In genomic region chr7:2047272-2047581, GRCh38 we compare ENCODE assay signal across 22 cellular contexts.
"Had no signal": no experiment of that assay in that cellular context is flagged by ENCODE, and none has a peak within 500 bp of the region (broad histone marks: within the 10 kb centered on the region; RNA-seq: fewer than 3 reads in every experiment).

No MANE protein-coding gene starts in this region.

- H3K4me3 Mint-ChIP-seq: activated CD4-positive, alpha-beta T cell treated with anti-CD3 and anti-CD28 coated beads for 36 hours; activated T-cell treated with anti-CD3 and anti-CD28 coated beads, Interleukin-2, amount 50 U/mL, for 72 hours; mesothelial cell of epicardium; naive thymus-derived CD4-positive, alpha-beta T cell; stimulated activated effector memory CD8-positive, alpha-beta T cell treated with anti-CD3 and anti-CD28 coated beads, Interleukin-12 subunit alpha, Interleukin-12 subunit beta, amount 100 ng/mL, for 72 hours; stimulated activated naive CD8-positive, alpha-beta T cell treated with anti-CD3 and anti-CD28 coated beads, Interleukin-15, Interleukin-2, amounts not matched to agents 100 ng/mL and 50 ng/mL, for 24 hours; T-helper 2 cell treated with Interferon-gamma antibody and Interleukin-4, amounts not matched to agents 5 μg/mL and 100 μg/mL, for 36 hours had no signal

- H3K36me3 Mint-ChIP-seq: stimulated activated effector memory CD8-positive, alpha-beta T cell treated with anti-CD3 and anti-CD28 coated beads, Interleukin-12 subunit alpha, Interleukin-12 subunit beta, amount 100 ng/mL, for 72 hours had no signal

- H3K4me1 Mint-ChIP-seq: activated CD4-positive, alpha-beta T cell treated with anti-CD3 and anti-CD28 coated beads for 36 hours had no signal

- DNase-seq: activated CD4-positive, alpha-beta T cell treated with anti-CD3 and anti-CD28 coated beads for 36 hours; activated CD4-positive, CD25-positive, alpha-beta regulatory T cell; activated naive CD4-positive, alpha-beta T cell; activated T-cell treated with anti-CD3 and anti-CD28 coated beads for 4 hours; activated T-cell treated with anti-CD3 and anti-CD28 coated beads, Interleukin-2, amount 50 U/mL, for 72 hours; anterior cingulate cortex; cerebellar nuclear complex; effector memory CD4-positive, alpha-beta T cell; naive thymus-derived CD4-positive, alpha-beta T cell; stimulated activated CD4-positive, alpha-beta T cell treated with anti-CD3 and anti-CD28 coated beads, Interleukin-12 subunit alpha, Interleukin-12 subunit beta, amount 100 ng/mL, for 4 hours; stimulated activated CD4-positive, alpha-beta T cell treated with anti-CD3 and anti-CD28 coated beads, Interleukin-4, amount 100 ng/mL, for 1 hour; trophoblast cell; uterus had no signal

- ATAC-seq: activated CD4-positive, alpha-beta T cell treated with anti-CD3 and anti-CD28 coated beads for 36 hours; activated naive CD4-positive, alpha-beta T cell treated with anti-CD3 and anti-CD28 coated beads, Interleukin-2, amount 50 U/mL, for 72 hours; activated T-cell treated with anti-CD3 and anti-CD28 coated beads, Interleukin-2, amount 50 U/mL, for 72 hours; heart left ventricle; naive thymus-derived CD4-positive, alpha-beta T cell; pancreas; sciatic nerve; stimulated activated effector memory CD8-positive, alpha-beta T cell treated with anti-CD3 and anti-CD28 coated beads, Interleukin-12 subunit alpha, Interleukin-12 subunit beta, amount 100 ng/mL, for 72 hours had no signal

- H3K9me3 Mint-ChIP-seq: activated naive CD4-positive, alpha-beta T cell treated with anti-CD3 and anti-CD28 coated beads, Interleukin-2, amount 50 U/mL, for 72 hours; activated T-cell treated with anti-CD3 and anti-CD28 coated beads, Interleukin-2, amount 50 U/mL, for 72 hours; naive thymus-derived CD4-positive, alpha-beta T cell; stimulated activated effector memory CD8-positive, alpha-beta T cell treated with anti-CD3 and anti-CD28 coated beads, Interleukin-12 subunit alpha, Interleukin-12 subunit beta, amount 100 ng/mL, for 72 hours; stimulated activated naive CD8-positive, alpha-beta T cell treated with anti-CD3 and anti-CD28 coated beads, Interleukin-15, Interleukin-2, amounts not matched to agents 100 ng/mL and 50 ng/mL, for 24 hours; T-helper 2 cell treated with Interferon-gamma antibody and Interleukin-4, amounts not matched to agents 5 μg/mL and 100 μg/mL, for 36 hours had no signal

- H3K27ac Mint-ChIP-seq: activated CD4-positive, alpha-beta T cell treated with anti-CD3 and anti-CD28 coated beads for 36 hours; activated naive CD4-positive, alpha-beta T cell treated with anti-CD3 and anti-CD28 coated beads, Interleukin-2, amount 50 U/mL, for 72 hours; activated T-cell treated with anti-CD3 and anti-CD28 coated beads, Interleukin-2, amount 50 U/mL, for 72 hours; mesothelial cell of epicardium; naive thymus-derived CD4-positive, alpha-beta T cell; stimulated activated effector memory CD8-positive, alpha-beta T cell treated with anti-CD3 and anti-CD28 coated beads, Interleukin-12 subunit alpha, Interleukin-12 subunit beta, amount 100 ng/mL, for 72 hours; stimulated activated naive CD8-positive, alpha-beta T cell treated with anti-CD3 and anti-CD28 coated beads, Interleukin-15, Interleukin-2, amounts not matched to agents 100 ng/mL and 50 ng/mL, for 24 hours; T-helper 2 cell treated with Interferon-gamma antibody and Interleukin-4, amounts not matched to agents 5 μg/mL and 100 μg/mL, for 36 hours had no signal

- H3K27me3 Mint-ChIP-seq: activated CD4-positive, alpha-beta T cell treated with anti-CD3 and anti-CD28 coated beads for 36 hours; naive thymus-derived CD4-positive, alpha-beta T cell; stimulated activated naive CD8-positive, alpha-beta T cell treated with anti-CD3 and anti-CD28 coated beads, Interleukin-15, Interleukin-2, amounts not matched to agents 100 ng/mL and 50 ng/mL, for 24 hours had no signal

- FAIRE-seq: endothelial cell of umbilical vein, pancreas had no signal
